ENCODE assay signal across 28 cellular contexts in genomic region chr4:140736669-140737343, GRCh38. TPM values are rescaled to one million over a fixed set of nuclear protein-coding genes. Genes with fewer than 3 reads are reported as not detected.
DNase-seq lines count a peak whose midpoint lies in the region; ATAC-seq and TF ChIP-seq lines count a peak whose summit lies in the region.
"Had no signal": no experiment of that assay in that cellular context is flagged by ENCODE, and none has a peak within 500 bp of the region (broad histone marks: within the 10 kb centered on the region; RNA-seq: fewer than 3 reads in every experiment).

No MANE protein-coding gene starts in this region.

- no peak for DNase-seq in Right ventricle myocardium superior
- DNase-seq in right atrium auricular region (ENCODE audit: low spot score) = no peak
- no peak for DNase-seq in activated B cell treated with CpG ODN at 0.5 μM for 24 hours
- DNase-seq in right cardiac atrium = no peak
- DNase-seq in stimulated activated naive B cell treated with anti-CD40 and anti-IgM and Interleukin-4, amounts not matched to agents 10 μg/mL and 1 μg/mL and 100 μg/mL, for 72 hours = no peak
- no peak for DNase-seq in NCI-H1048 (lab: John Stamatoyannopoulos, UW)
- no peak for DNase-seq in osteocyte (ENCODE audit: extremely low spot score, unreplicated experiment)
- DNase-seq: activated CD4-positive, alpha-beta T cell treated with anti-CD3 and anti-CD28 coated beads for 4 hours; activated gamma-delta T cell treated with Interleukin-2 at 50 U/mL for 16 hours; activated naive CD8-positive, alpha-beta T cell treated with anti-CD3 and anti-CD28 coated beads, Interleukin-2, amount 50 U/mL, for 24 hours; activated T-cell treated with anti-CD3 and anti-CD28 coated beads, Interleukin-2, amount 50 U/mL, for 24 hours; AML-193; DMS53; effector CD4-positive, alpha-beta T cell; HCEC 1CT; NCI-H1417; NCI-H510A; NK-92 treated with Interleukin-12 subunit alpha and Interleukin-12 subunit beta, amount 100 ng/mL, for 24 hours had no signal

- H3K4me3 Mint-ChIP-seq in activated B cell treated with CpG ODN at 0.5 μM for 24 hours (no peak overlapping the region), osteocyte (ENCODE audit: unreplicated experiment) (no peak overlapping the region)
- no peak overlapping the region for H3K4me3 Mint-ChIP-seq in stimulated activated naive B cell treated with anti-CD40 and anti-IgM and Interleukin-4, amounts not matched to agents 10 μg/mL and 1 μg/mL and 100 μg/mL, for 72 hours
- H3K4me3 Mint-ChIP-seq: activated naive CD8-positive, alpha-beta T cell treated with anti-CD3 and anti-CD28 coated beads, Interleukin-2, amount 50 U/mL, for 24 hours; activated T-cell treated with anti-CD3 and anti-CD28 coated beads, Interleukin-2, amount 50 U/mL, for 24 hours; brain; neural crest cell; T-helper 1 cell treated with Interleukin-12 subunit alpha and Interleukin-12 subunit beta and Interleukin-4 antibody, amounts not matched to agents 30 μg/mL and 1 μg/mL, for 36 hours had no signal

- H3K9me3 Mint-ChIP-seq in activated B cell treated with CpG ODN at 0.5 μM for 24 hours = no peaks in the 10 kb centered on the region
- H3K9me3 Mint-ChIP-seq in stimulated activated naive B cell treated with anti-CD40 and anti-IgM and Interleukin-4, amounts not matched to agents 10 μg/mL and 1 μg/mL and 100 μg/mL, for 72 hours = no peaks in the 10 kb centered on the region
- no peaks in the 10 kb centered on the region for H3K9me3 Mint-ChIP-seq in osteocyte (ENCODE audit: unreplicated experiment)
- H3K9me3 Mint-ChIP-seq: activated naive CD8-positive, alpha-beta T cell treated with anti-CD3 and anti-CD28 coated beads, Interleukin-2, amount 50 U/mL, for 24 hours; activated T-cell treated with anti-CD3 and anti-CD28 coated beads, Interleukin-2, amount 50 U/mL, for 24 hours; brain; neural crest cell; T-helper 1 cell treated with Interleukin-12 subunit alpha and Interleukin-12 subunit beta and Interleukin-4 antibody, amounts not matched to agents 30 μg/mL and 1 μg/mL, for 36 hours had no signal

- POLR2A ChIA-PET in activated B cell treated with CpG ODN at 0.5 μM for 24 hours (lab: Charles Lee) = interaction anchor here (0.6 kb wide), 1 partner anchor 41 kb away, joined by 5 read pairs; no protein-coding TSS in a partner anchor

- no peak overlapping the region for H3K27ac ChIP-seq in right atrium auricular region
- no peak overlapping the region for H3K27ac ChIP-seq in right cardiac atrium (ENCODE audit: low read length)
- H3K27ac ChIP-seq: esophagus muscularis mucosa, gastroesophageal sphincter, HL-60, SJSA1, suprapubic skin had no signal

- H3K9me3 ChIP-seq in right atrium auricular region (no peaks in the 10 kb centered on the region), right cardiac atrium (ENCODE audit: control insufficient read depth, low read length) (no peaks in the 10 kb centered on the region)
- H3K9me3 ChIP-seq: esophagus muscularis mucosa, gastroesophageal sphincter, prostate gland, SJSA1, suprapubic skin had no signal

- peaks cover 17% of the 10 kb centered on the region for H3K36me3 Mint-ChIP-seq in activated B cell treated with CpG ODN at 0.5 μM for 24 hours (ENCODE audit: low read depth)
- H3K36me3 Mint-ChIP-seq in stimulated activated naive B cell treated with anti-CD40 and anti-IgM and Interleukin-4, amounts not matched to agents 10 μg/mL and 1 μg/mL and 100 μg/mL, for 72 hours = peaks cover 0 to 6% of the 10 kb centered on the region in 2 donors
- H3K36me3 Mint-ChIP-seq in osteocyte (ENCODE audit: unreplicated experiment) = peaks cover 2% of the 10 kb centered on the region

- H3K36me3 ChIP-seq in right atrium auricular region = no peaks in the 10 kb centered on the region
- H3K36me3 ChIP-seq: esophagus muscularis mucosa, gastroesophageal sphincter, prostate gland, SJSA1, suprapubic skin had no signal

- H3K4me3 ChIP-seq in right atrium auricular region (no peak overlapping the region), right cardiac atrium (ENCODE audit: low read length) (no peak overlapping the region)
- H3K4me3 ChIP-seq: esophagus muscularis mucosa, gastroesophageal sphincter, prostate gland, SJSA1, suprapubic skin had no signal

- H3K4me1 Mint-ChIP-seq in activated B cell treated with CpG ODN at 0.5 μM for 24 hours (peaks cover 85% of the 10 kb centered on the region), osteocyte (ENCODE audit: unreplicated experiment) (peaks cover 42% of the 10 kb centered on the region)
- H3K4me1 Mint-ChIP-seq in stimulated activated naive B cell treated with anti-CD40 and anti-IgM and Interleukin-4, amounts not matched to agents 10 μg/mL and 1 μg/mL and 100 μg/mL, for 72 hours = peaks cover 30 to 54% of the 10 kb centered on the region in 2 donors

- TF ChIP-seq CTCF in right atrium auricular region (IDR thresholded peaks at IDR 0.05) (no peak), activated B cell treated with CpG ODN at 0.5 μM for 24 hours (IDR thresholded peaks at IDR 0.05) (no peak), osteocyte (IDR thresholded peaks at IDR 0.05) (no peak)

- intact Hi-C loops in Right ventricle myocardium superior (cut with DNase I) = no loop called here
- intact Hi-C loops in activated B cell treated with CpG ODN at 0.5 μM for 24 hours (cut with micrococcal nuclease) = no loop called here
- intact Hi-C loops in right cardiac atrium (cut with DNase I) = no loop called here

- CTCF ChIA-PET in activated B cell treated with CpG ODN at 0.5 μM for 24 hours (lab: Charles Lee) = no interaction called here

- H3K27me3 ChIP-seq in right atrium auricular region (no peaks in the 10 kb centered on the region), right cardiac atrium (ENCODE audit: control insufficient read depth, insufficient read depth) (no peaks in the 10 kb centered on the region)
- H3K27me3 ChIP-seq: esophagus muscularis mucosa, gastroesophageal sphincter, SJSA1, suprapubic skin had no signal

- peaks cover 0 to 30% of the 10 kb centered on the region in 2 donors for H3K4me1 ChIP-seq in right atrium auricular region
- peaks cover 12% of the 10 kb centered on the region for H3K4me1 ChIP-seq in right cardiac atrium (ENCODE audit: control insufficient read depth, insufficient read depth, low read length)
- H3K4me1 ChIP-seq: SJSA1 had no signal

- H3K27ac Mint-ChIP-seq in activated B cell treated with CpG ODN at 0.5 μM for 24 hours (peak overlapping the region; percentile 27), osteocyte (ENCODE audit: unreplicated experiment) (no peak overlapping the region)
- H3K27ac Mint-ChIP-seq in stimulated activated naive B cell treated with anti-CD40 and anti-IgM and Interleukin-4, amounts not matched to agents 10 μg/mL and 1 μg/mL and 100 μg/mL, for 72 hours = peak overlapping the region; percentile 38
- H3K27ac Mint-ChIP-seq: activated naive CD8-positive, alpha-beta T cell treated with anti-CD3 and anti-CD28 coated beads, Interleukin-2, amount 50 U/mL, for 24 hours; activated T-cell treated with anti-CD3 and anti-CD28 coated beads, Interleukin-2, amount 50 U/mL, for 24 hours; T-helper 1 cell treated with Interleukin-12 subunit alpha and Interleukin-12 subunit beta and Interleukin-4 antibody, amounts not matched to agents 30 μg/mL and 1 μg/mL, for 36 hours had no signal

- ATAC-seq in Right ventricle myocardium superior (ENCODE audit: poor library complexity) (peak; percentile 29), activated B cell treated with CpG ODN at 0.5 μM for 24 hours (ENCODE audit: low read depth) (peak; percentile 28), right cardiac atrium (peak; percentile 55 to 82), GM21825 (IDR thresholded peaks at IDR 0.05; ENCODE audit: unreplicated experiment) (no peak)
- ATAC-seq in stimulated activated naive B cell treated with anti-CD40 and anti-IgM and Interleukin-4, amounts not matched to agents 10 μg/mL and 1 μg/mL and 100 μg/mL, for 72 hours (replicated peaks) = no peak
- ATAC-seq: activated naive CD8-positive, alpha-beta T cell treated with anti-CD3 and anti-CD28 coated beads, Interleukin-2, amount 50 U/mL, for 24 hours; gastroesophageal sphincter had no signal

- H3K27me3 Mint-ChIP-seq in activated B cell treated with CpG ODN at 0.5 μM for 24 hours (no peaks in the 10 kb centered on the region), osteocyte (ENCODE audit: unreplicated experiment) (no peaks in the 10 kb centered on the region)
- no peaks in the 10 kb centered on the region for H3K27me3 Mint-ChIP-seq in stimulated activated naive B cell treated with anti-CD40 and anti-IgM and Interleukin-4, amounts not matched to agents 10 μg/mL and 1 μg/mL and 100 μg/mL, for 72 hours
- H3K27me3 Mint-ChIP-seq: brain had no signal

- WGBS in right cardiac atrium = 66% methylated on average over 6 of the region's 6 CpGs

RNA-seq across cellular contexts. Expression of gene TBC1D9, which starts 19.4 kb away (rescaled TPM):
- 10.0 TPM for total RNA-seq in Right ventricle myocardium superior
- 10 to 100 TPM; 10.9 to 18.8 TPM for total RNA-seq in right atrium auricular region
- total RNA-seq in activated B cell treated with CpG ODN at 0.5 μM for 24 hours = 37.9 and 46.0 TPM in 2 replicates
- total RNA-seq in right cardiac atrium = 10 to 100 TPM; 10.2 to 13.6 (median 12.7) TPM
- 5.1 TPM for polyA plus RNA-seq in right cardiac atrium
- total RNA-seq in osteocyte = 38.8 and 39.4 TPM in 2 replicates

Comparison
In these comparisons a context has a peak if more than half of its experiments do, and no peak if none do; other contexts are left out.
1. ATAC-seq: peak in Right ventricle myocardium superior (single experiment), activated B cell treated with CpG ODN at 0.5 μM for 24 hours (single experiment) and right cardiac atrium (2 of 2); none in stimulated activated naive B cell treated with anti-CD40 and anti-IgM and Interleukin-4, amounts not matched to agents 10 μg/mL and 1 μg/mL and 100 μg/mL, for 72 hours (0 of 2) and GM21825 (single experiment).